In the genomic region with DNA sequence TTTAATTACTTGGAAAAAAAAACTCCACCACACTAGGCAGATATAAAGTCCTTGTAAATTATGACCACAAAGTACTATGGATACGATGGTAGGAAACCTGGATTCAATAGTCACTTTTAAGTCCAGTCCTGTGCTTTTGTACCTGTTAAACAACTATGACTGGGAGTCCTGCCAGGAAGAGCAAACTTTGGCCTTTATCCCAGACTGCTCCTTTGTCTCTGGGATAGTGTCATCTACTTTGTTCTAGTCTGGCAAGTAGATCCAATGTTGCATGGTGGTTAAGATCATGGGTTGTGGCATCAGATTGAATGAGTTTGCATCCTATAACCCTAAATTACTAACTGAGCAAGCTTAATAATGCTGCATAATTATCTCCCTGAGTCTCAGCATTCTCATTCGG, we compare ENCODE assay signal across 19 cellular contexts.
DNase-seq lines count a peak whose midpoint lies in the region; ATAC-seq and TF ChIP-seq lines count a peak whose summit lies in the region.
"Had no signal": no experiment of that assay in that cellular context is flagged by ENCODE, and none has a peak within 500 bp of the region (broad histone marks: within the 10 kb centered on the region; RNA-seq: fewer than 3 reads in every experiment).

No MANE protein-coding gene starts in this region.

- no peak overlapping the region for H3K4me3 ChIP-seq in LNCaP clone FGC (ENCODE audit: low read depth, low read length)
- H3K4me3 ChIP-seq in hepatocyte: no peak overlapping the region
- H3K4me3 ChIP-seq: A549, esophagus squamous epithelium, mucosa of descending colon, sigmoid colon, thoracic aorta had no signal

- H2AFZ ChIP-seq in hepatocyte: no peak overlapping the region

- no peaks in the 10 kb centered on the region for H3K9me2 ChIP-seq in hepatocyte (replicated peaks; ENCODE audit: insufficient read depth)

- H3K27me3 ChIP-seq in hepatocyte: no peaks in the 10 kb centered on the region
- H3K27me3 ChIP-seq: esophagus squamous epithelium, sigmoid colon had no signal

- H3K9me3 ChIP-seq in hepatocyte (ENCODE audit: low read depth): no peaks in the 10 kb centered on the region
- H3K9me3 ChIP-seq: A549, esophagus squamous epithelium, mucosa of descending colon, sigmoid colon, thoracic aorta had no signal

- DNase-seq in LNCaP clone FGC (ENCODE audit: low read depth) (peak; percentile 93), hepatocyte (ENCODE audit: low spot score) (peak; percentile 9), NCI-H510A treated with DMSO at 0.1 percent for 48 hours (lab: John Stamatoyannopoulos, UW) (no peak), NCI-H524 (lab: John Stamatoyannopoulos, UW) (no peak)
- no peak for DNase-seq in activated CD4-positive, alpha-beta T cell treated with anti-CD3 and anti-CD28 coated beads for 1 hour
- DNase-seq: activated CD8-positive, alpha-beta T cell treated with anti-CD3 and anti-CD28 coated beads for 36 hours; CD8-positive, alpha-beta T cell; esophagus squamous epithelium; HCEC 1CT; mucosa of descending colon; NCI-H226; nucleus accumbens; sigmoid colon; stimulated activated CD4-positive, alpha-beta T cell treated with anti-CD3 and anti-CD28 coated beads, Interleukin-4, amount 100 ng/mL, for 1 hour had no signal

- no peaks in the 10 kb centered on the region for H4K20me1 ChIP-seq in hepatocyte (ENCODE audit: insufficient read depth, poor library complexity, severe bottlenecking)

- H3K36me3 ChIP-seq in hepatocyte (replicated peaks; ENCODE audit: insufficient read depth, low read depth): no peaks in the 10 kb centered on the region
- H3K36me3 ChIP-seq: esophagus squamous epithelium, sigmoid colon, thoracic aorta had no signal

- TF ChIP-seq CTCF in 22Rv1 (IDR thresholded peaks at IDR 0.05) (no peak), LNCaP clone FGC (IDR thresholded peaks at IDR 0.05; ENCODE audit: control insufficient read depth, extremely low read depth, insufficient read depth) (no peak), VCaP (conservative IDR thresholded peaks at IDR 0.05) (no peak), hepatocyte (IDR thresholded peaks at IDR 0.05; ENCODE audit: poor library complexity) (no peak)

- no peaks in the 10 kb centered on the region for H3K79me2 ChIP-seq in hepatocyte

- no peaks in the 10 kb centered on the region for H3K4me1 ChIP-seq in hepatocyte (ENCODE audit: insufficient read depth)
- H3K4me1 ChIP-seq: A549, sigmoid colon had no signal

- no peak for ATAC-seq in GM21737 (IDR thresholded peaks at IDR 0.05; ENCODE audit: unreplicated experiment)
- ATAC-seq: A549; activated CD8-positive, alpha-beta T cell treated with anti-CD3 and anti-CD28 coated beads for 36 hours; CD8-positive, alpha-beta T cell; mucosa of descending colon had no signal

- WGBS in hepatocyte (ENCODE audit: low lambda C conversion rate, missing lambda C conversion rate): 75% methylated on average over 2 of the region's 2 CpGs

- no peak overlapping the region for H3K4me2 ChIP-seq in hepatocyte
- H3K4me2 ChIP-seq: A549 had no signal

- peak overlapping the region; percentile 40 for H3K27ac ChIP-seq in 22Rv1
- H3K27ac ChIP-seq in VCaP: peak overlapping the region; percentile 63
- H3K27ac ChIP-seq in hepatocyte: no peak overlapping the region
- H3K27ac ChIP-seq: A549, sigmoid colon, thoracic aorta had no signal

Comparison
In these comparisons a context has a peak if more than half of its experiments do, and no peak if none do; other contexts are left out.
1. DNase-seq: peak in LNCaP clone FGC (single experiment) and hepatocyte (single experiment); none in NCI-H510A treated with DMSO at 0.1 percent for 48 hours (single experiment), NCI-H524 (0 of 2) and activated CD4-positive, alpha-beta T cell treated with anti-CD3 and anti-CD28 coated beads for 1 hour (single experiment).